In the genomic region with DNA sequence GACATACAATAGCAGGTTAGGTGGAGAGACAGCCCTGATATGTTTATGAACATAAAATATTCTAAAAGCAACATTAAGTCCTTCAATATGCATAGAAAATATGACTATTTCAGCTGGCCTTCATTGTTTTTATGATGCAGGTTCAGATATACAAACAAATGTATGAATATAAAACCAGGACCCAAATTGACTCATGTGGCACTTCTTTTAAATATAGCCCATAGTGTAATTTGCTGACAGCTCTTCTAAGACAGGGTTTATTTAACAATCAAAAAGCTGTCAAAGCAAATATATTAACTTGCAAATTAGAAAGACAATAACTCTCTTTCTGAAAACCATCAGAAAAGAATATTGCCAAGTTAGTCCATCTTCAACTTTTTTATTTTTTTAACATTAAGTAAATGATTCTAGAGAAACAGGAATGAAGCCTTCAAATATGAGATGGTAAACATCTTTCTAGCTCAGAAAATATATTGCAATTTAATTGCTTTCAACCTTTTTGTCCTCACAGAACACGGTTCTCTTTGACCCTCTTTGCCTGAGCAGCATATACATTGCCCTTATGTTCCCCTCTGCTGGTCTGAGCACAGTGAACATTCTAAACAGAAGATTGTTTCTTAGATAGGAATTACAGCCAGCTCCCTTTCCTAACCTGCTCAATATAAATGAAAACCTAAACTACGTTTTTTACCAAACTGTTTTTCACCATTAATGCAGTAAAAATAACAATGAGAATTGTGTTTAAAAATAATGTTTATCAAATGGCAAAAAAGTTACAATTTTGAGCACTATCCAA, we compare ENCODE assay signal across 21 cellular contexts.
DNase-seq lines count a peak whose midpoint lies in the region; ATAC-seq and TF ChIP-seq lines count a peak whose summit lies in the region.
"Had no signal": no experiment of that assay in that cellular context is flagged by ENCODE, and none has a peak within 500 bp of the region (broad histone marks: within the 10 kb centered on the region; RNA-seq: fewer than 3 reads in every experiment).

No MANE protein-coding gene starts in this region.

- H3K27me3 ChIP-seq in neural progenitor cell = no peaks in the 10 kb centered on the region
- H3K27me3 ChIP-seq: SJSA1 had no signal

- H4K20me1 ChIP-seq in neural progenitor cell (ENCODE audit: low read depth) = no peaks in the 10 kb centered on the region

- no peak overlapping the region for H3K4me3 Mint-ChIP-seq in WTC11
- no peak overlapping the region for H3K4me3 Mint-ChIP-seq in neural progenitor cell
- H3K4me3 Mint-ChIP-seq: CD4-positive, alpha-beta memory T cell; IgD-negative memory B cell had no signal

- CTCF ChIA-PET in WTC11 (lab: Charles Lee) = interaction anchor here (1.6 kb wide), 1 partner anchor 126 kb away, joined by 6 read pairs; no protein-coding TSS in a partner anchor

- H3K27me3 Mint-ChIP-seq in WTC11 (ENCODE audit: low read depth) = no peaks in the 10 kb centered on the region
- H3K27me3 Mint-ChIP-seq in neural progenitor cell (ENCODE audit: insufficient read depth, low read depth) = peaks cover 7% of the 10 kb centered on the region
- H3K27me3 Mint-ChIP-seq: CD4-positive, alpha-beta memory T cell; IgD-negative memory B cell had no signal

- peaks cover 10% of the 10 kb centered on the region for H3F3A ChIP-seq in neural progenitor cell (ENCODE audit: low read depth)

- H3K36me3 ChIP-seq in neural progenitor cell = no peaks in the 10 kb centered on the region
- H3K36me3 ChIP-seq: HAP-1, SJSA1 had no signal

- no peak overlapping the region for H3K4me3 ChIP-seq in neural progenitor cell
- no peak overlapping the region for H3K4me3 ChIP-seq in lower leg skin (ENCODE audit: low read depth, poor library complexity, severe bottlenecking)
- H3K4me3 ChIP-seq: HAP-1, SJSA1 had no signal

- H2AFZ ChIP-seq in neural progenitor cell (replicated peaks) = no peak overlapping the region

- no peak overlapping the region for H3K27ac Mint-ChIP-seq in WTC11
- H3K27ac Mint-ChIP-seq in neural progenitor cell = no peak overlapping the region
- H3K27ac Mint-ChIP-seq: CD4-positive, alpha-beta memory T cell had no signal

- DNase-seq in NCI-H2081 (lab: John Stamatoyannopoulos, UW) = peak; percentile 13 to 55
- no peak for DNase-seq in NCI-H2081 treated with DMSO at 0.1 percent for 48 hours (lab: John Stamatoyannopoulos, UW)
- DNase-seq in NCI-H526 treated with DMSO at 0.1 percent for 48 hours (lab: John Stamatoyannopoulos, UW) = peak; percentile 29
- no peak for DNase-seq in WTC11 (ENCODE audit: low spot score)
- DNase-seq in neural progenitor cell (ENCODE audit: low spot score) = peak; percentile 16
- no peak for DNase-seq in lower leg skin (ENCODE audit: low spot score in 2 of 2)
- DNase-seq in GDM1 (lab: John Stamatoyannopoulos, UW) = no peak
- DNase-seq: Calu3; CD4-positive, alpha-beta memory T cell; DMS79; Karpas-422; NCI-H1694 treated with DMSO at 0.1 percent for 48 hours; NCI-H2171 treated with DMSO at 0.1 percent for 48 hours; NCI-H510A; SW 1271 had no signal

- H3K9ac ChIP-seq in neural progenitor cell = no peak overlapping the region

- H3K36me3 Mint-ChIP-seq in WTC11 = no peaks in the 10 kb centered on the region
- H3K36me3 Mint-ChIP-seq in neural progenitor cell = no peaks in the 10 kb centered on the region
- H3K36me3 Mint-ChIP-seq: CD4-positive, alpha-beta memory T cell; IgD-negative memory B cell had no signal

- POLR2A ChIA-PET in WTC11 (lab: Charles Lee) = no interaction called here

- no peaks in the 10 kb centered on the region for H3K9me3 ChIP-seq in neural progenitor cell (ENCODE audit: low read depth)
- H3K9me3 ChIP-seq: HAP-1, SJSA1 had no signal

- no peak overlapping the region for H3K27ac ChIP-seq in neural progenitor cell
- H3K27ac ChIP-seq: HL-60 had no signal

- intact Hi-C loops in lower leg skin (cut with DNase I; ENCODE audit: low total_unique reads) = no loop called here

- peaks cover 43% of the 10 kb centered on the region for H3K4me1 ChIP-seq in neural progenitor cell

- H3K79me2 ChIP-seq in neural progenitor cell (ENCODE audit: low read depth) = no peaks in the 10 kb centered on the region

- TF ChIP-seq CTCF in WTC11 (IDR thresholded peaks at IDR 0.05) (no peak), neural progenitor cell (IDR thresholded peaks at IDR 0.05) (no peak), lower leg skin (IDR thresholded peaks at IDR 0.05) (no peak)

- H3K4me1 Mint-ChIP-seq in WTC11 = peaks cover 40% of the 10 kb centered on the region
- peaks cover 52% of the 10 kb centered on the region for H3K4me1 Mint-ChIP-seq in neural progenitor cell
- H3K4me1 Mint-ChIP-seq: CD4-positive, alpha-beta memory T cell; IgD-negative memory B cell had no signal

- no peak for TF ChIP-seq POLR2A in lower leg skin (IDR thresholded peaks at IDR 0.05)

- 50 to 53% methylated on average over 2 of the region's 2 CpGs for WGBS in lower leg skin, 2 donors

- no peak overlapping the region for H3K4me2 ChIP-seq in neural progenitor cell

- ATAC-seq in WTC11 (peak; percentile 44; the same call in 1 of the 2 replicates), HG03095 (IDR thresholded peaks at IDR 0.05; ENCODE audit: unreplicated experiment) (no peak)
- ATAC-seq: Panc1 had no signal

- H3K9me3 Mint-ChIP-seq in WTC11 = no peaks in the 10 kb centered on the region
- H3K9me3 Mint-ChIP-seq in neural progenitor cell = no peaks in the 10 kb centered on the region

TF ChIP-seq in WTC11, 78 proteins besides CTCF, POLR2A, EP300 and RAD21:
- TF ChIP-seq ZNF396 (CRISPR knock-in tag; IDR thresholded peaks at IDR 0.05; ENCODE audit: borderline replicate concordance) = no peak
- no peak for TF ChIP-seq OVOL2 (CRISPR knock-in tag; IDR thresholded peaks at IDR 0.05; ENCODE audit: borderline replicate concordance)
- no peak for TF ChIP-seq EMX1 (CRISPR knock-in tag; IDR thresholded peaks at IDR 0.05)
- no peak for TF ChIP-seq GTF2I (CRISPR knock-in tag; conservative IDR thresholded peaks at IDR 0.05)
- no peak for TF ChIP-seq FOXP1 (CRISPR knock-in tag; IDR thresholded peaks at IDR 0.05; ENCODE audit: borderline replicate concordance)
- TF ChIP-seq NFATC4 (CRISPR knock-in tag; IDR thresholded peaks at IDR 0.05) = no peak
- TF ChIP-seq ATF3 (CRISPR knock-in tag; conservative IDR thresholded peaks at IDR 0.05) = no peak
- TF ChIP-seq RORB (CRISPR knock-in tag; IDR thresholded peaks at IDR 0.05) = no peak
- TF ChIP-seq ZNF423 (CRISPR knock-in tag; IDR thresholded peaks at IDR 0.05) = no peak
- no peak for TF ChIP-seq ERG (CRISPR knock-in tag; IDR thresholded peaks at IDR 0.05)
- no peak for TF ChIP-seq GABPB1 (CRISPR knock-in tag; IDR thresholded peaks at IDR 0.05)
- TF ChIP-seq ZNF416 (CRISPR knock-in tag; IDR thresholded peaks at IDR 0.05) = no peak
- no peak for TF ChIP-seq ESRRA (CRISPR knock-in tag; IDR thresholded peaks at IDR 0.05; ENCODE audit: borderline replicate concordance)
- TF ChIP-seq ATF1 (CRISPR knock-in tag; IDR thresholded peaks at IDR 0.05) = no peak
- TF ChIP-seq, protein P1, sequence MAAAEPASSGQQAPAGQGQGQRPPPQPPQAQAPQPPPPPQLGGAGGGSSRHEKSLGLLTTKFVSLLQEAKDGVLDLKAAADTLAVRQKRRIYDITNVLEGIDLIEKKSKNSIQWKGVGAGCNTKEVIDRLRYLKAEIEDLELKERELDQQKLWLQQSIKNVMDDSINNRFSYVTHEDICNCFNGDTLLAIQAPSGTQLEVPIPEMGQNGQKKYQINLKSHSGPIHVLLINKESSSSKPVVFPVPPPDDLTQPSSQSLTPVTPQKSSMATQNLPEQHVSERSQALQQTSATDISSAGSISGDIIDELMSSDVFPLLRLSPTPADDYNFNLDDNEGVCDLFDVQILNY (CRISPR knock-in tag; IDR thresholded peaks at IDR 0.05) = no peak
- TF ChIP-seq, protein P2, sequence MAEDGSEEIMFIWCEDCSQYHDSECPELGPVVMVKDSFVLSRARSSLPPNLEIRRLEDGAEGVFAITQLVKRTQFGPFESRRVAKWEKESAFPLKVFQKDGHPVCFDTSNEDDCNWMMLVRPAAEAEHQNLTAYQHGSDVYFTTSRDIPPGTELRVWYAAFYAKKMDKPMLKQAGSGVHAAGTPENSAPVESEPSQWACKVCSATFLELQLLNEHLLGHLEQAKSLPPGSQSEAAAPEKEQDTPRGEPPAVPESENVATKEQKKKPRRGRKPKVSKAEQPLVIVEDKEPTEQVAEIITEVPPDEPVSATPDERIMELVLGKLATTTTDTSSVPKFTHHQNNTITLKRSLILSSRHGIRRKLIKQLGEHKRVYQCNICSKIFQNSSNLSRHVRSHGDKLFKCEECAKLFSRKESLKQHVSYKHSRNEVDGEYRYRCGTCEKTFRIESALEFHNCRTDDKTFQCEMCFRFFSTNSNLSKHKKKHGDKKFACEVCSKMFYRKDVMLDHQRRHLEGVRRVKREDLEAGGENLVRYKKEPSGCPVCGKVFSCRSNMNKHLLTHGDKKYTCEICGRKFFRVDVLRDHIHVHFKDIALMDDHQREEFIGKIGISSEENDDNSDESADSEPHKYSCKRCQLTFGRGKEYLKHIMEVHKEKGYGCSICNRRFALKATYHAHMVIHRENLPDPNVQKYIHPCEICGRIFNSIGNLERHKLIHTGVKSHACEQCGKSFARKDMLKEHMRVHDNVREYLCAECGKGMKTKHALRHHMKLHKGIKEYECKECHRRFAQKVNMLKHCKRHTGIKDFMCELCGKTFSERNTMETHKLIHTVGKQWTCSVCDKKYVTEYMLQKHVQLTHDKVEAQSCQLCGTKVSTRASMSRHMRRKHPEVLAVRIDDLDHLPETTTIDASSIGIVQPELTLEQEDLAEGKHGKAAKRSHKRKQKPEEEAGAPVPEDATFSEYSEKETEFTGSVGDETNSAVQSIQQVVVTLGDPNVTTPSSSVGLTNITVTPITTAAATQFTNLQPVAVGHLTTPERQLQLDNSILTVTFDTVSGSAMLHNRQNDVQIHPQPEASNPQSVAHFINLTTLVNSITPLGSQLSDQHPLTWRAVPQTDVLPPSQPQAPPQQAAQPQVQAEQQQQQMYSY (CRISPR knock-in tag; IDR thresholded peaks at IDR 0.05) = no peak

Comparison
In these comparisons a context has a peak if more than half of its experiments do, and no peak if none do; other contexts are left out.
1. DNase-seq: peak in NCI-H2081 (2 of 2), NCI-H526 treated with DMSO at 0.1 percent for 48 hours (single experiment) and neural progenitor cell (single experiment); none in NCI-H2081 treated with DMSO at 0.1 percent for 48 hours (single experiment), WTC11 (single experiment), lower leg skin (0 of 2) and GDM1 (single experiment).